9 cellular contexts compared by ENCODE assay signal in genomic region chrX:15204130-15204751, GRCh38.
DNase-seq lines count a peak whose midpoint lies in the region; ATAC-seq and TF ChIP-seq lines count a peak whose summit lies in the region.
"Had no signal": no experiment of that assay in that cellular context is flagged by ENCODE, and none has a peak within 500 bp of the region (broad histone marks: within the 10 kb centered on the region; RNA-seq: fewer than 3 reads in every experiment).

No MANE protein-coding gene starts in this region.

- WGBS in sigmoid colon, 2 donors: 75 to 85% methylated on average over 4 of the region's 4 CpGs

- no peak for TF ChIP-seq POLR2A in sigmoid colon (IDR thresholded peaks at IDR 0.05)

- peak; percentile 28 for DNase-seq in GM10248 (ENCODE audit: extremely low spot score)
- no peak for DNase-seq in HFFc6
- no peak for DNase-seq in NCI-H510A treated with DMSO at 0.1 percent for 48 hours (lab: John Stamatoyannopoulos, UW)
- DNase-seq in sigmoid colon: no peak
- no peak for DNase-seq in NCI-H2107 (lab: John Stamatoyannopoulos, UW)

- peak overlapping the region; percentile 25 for H3K4me3 Mint-ChIP-seq in T-helper 1 cell treated with Interleukin-12 subunit alpha and Interleukin-12 subunit beta and Interleukin-4 antibody, amounts not matched to agents 30 μg/mL and 1 μg/mL, for 36 hours
- no peak overlapping the region for H3K4me3 Mint-ChIP-seq in HFFc6

- CTCF ChIA-PET in GM10248 (lab: Yijun Ruan, JAX): no interaction called here

- intact Hi-C loops in sigmoid colon (cut with DNase I): no loop called here

- no peak for TF ChIP-seq EP300 in sigmoid colon (IDR thresholded peaks at IDR 0.05)

- H3K9me3 ChIP-seq in sigmoid colon: no peaks in the 10 kb centered on the region

- ATAC-seq in GM19397 (IDR thresholded peaks at IDR 0.05; ENCODE audit: unreplicated experiment) (peak; percentile 66), HG03064 (IDR thresholded peaks at IDR 0.05; ENCODE audit: low read depth, unreplicated experiment) (peak; percentile 78)
- ATAC-seq: Panc1 had no signal

- no peaks in the 10 kb centered on the region for H3K4me1 ChIP-seq in sigmoid colon

- TF ChIP-seq CTCF in GM10248 (IDR thresholded peaks at IDR 0.05; ENCODE audit: control extremely low read depth, extremely low read depth, low read depth, missing control alignments): no peak
- no peak for TF ChIP-seq CTCF in HFFc6 (IDR thresholded peaks at IDR 0.05)
- no peak for TF ChIP-seq CTCF in sigmoid colon (IDR thresholded peaks at IDR 0.05)

- POLR2A ChIA-PET in GM10248 (lab: Yijun Ruan, JAX): no interaction called here

- no peak overlapping the region for H3K27ac ChIP-seq in sigmoid colon

- H3K9me3 Mint-ChIP-seq in T-helper 1 cell treated with Interleukin-12 subunit alpha and Interleukin-12 subunit beta and Interleukin-4 antibody, amounts not matched to agents 30 μg/mL and 1 μg/mL, for 36 hours: no peaks in the 10 kb centered on the region
- no peaks in the 10 kb centered on the region for H3K9me3 Mint-ChIP-seq in HFFc6

- peaks cover 6% of the 10 kb centered on the region for H3K36me3 Mint-ChIP-seq in T-helper 1 cell treated with Interleukin-12 subunit alpha and Interleukin-12 subunit beta and Interleukin-4 antibody, amounts not matched to agents 30 μg/mL and 1 μg/mL, for 36 hours (ENCODE audit: low read depth)
- H3K36me3 Mint-ChIP-seq in HFFc6 (ENCODE audit: low read depth): no peaks in the 10 kb centered on the region

- H3K27me3 ChIP-seq in sigmoid colon: no peaks in the 10 kb centered on the region

- peaks cover 9% of the 10 kb centered on the region for H3K27me3 Mint-ChIP-seq in T-helper 1 cell treated with Interleukin-12 subunit alpha and Interleukin-12 subunit beta and Interleukin-4 antibody, amounts not matched to agents 30 μg/mL and 1 μg/mL, for 36 hours (ENCODE audit: low read depth)
- H3K27me3 Mint-ChIP-seq in HFFc6 (ENCODE audit: insufficient read depth): peaks cover 6% of the 10 kb centered on the region; the same call in 1 of the 2 replicates

- no peak overlapping the region for H3K4me3 ChIP-seq in sigmoid colon

- H3K4me1 Mint-ChIP-seq in T-helper 1 cell treated with Interleukin-12 subunit alpha and Interleukin-12 subunit beta and Interleukin-4 antibody, amounts not matched to agents 30 μg/mL and 1 μg/mL, for 36 hours (ENCODE audit: low read depth): peaks cover 40% of the 10 kb centered on the region
- H3K4me1 Mint-ChIP-seq in HFFc6 (ENCODE audit: low read depth): peaks cover 13% of the 10 kb centered on the region

- no peaks in the 10 kb centered on the region for H3K36me3 ChIP-seq in sigmoid colon

- peak overlapping the region; percentile 80 for H3K27ac Mint-ChIP-seq in T-helper 1 cell treated with Interleukin-12 subunit alpha and Interleukin-12 subunit beta and Interleukin-4 antibody, amounts not matched to agents 30 μg/mL and 1 μg/mL, for 36 hours
- no peak overlapping the region for H3K27ac Mint-ChIP-seq in HFFc6
